8 cellular contexts compared by ENCODE assay signal in genomic region chr2:3738454-3738853, GRCh38. TPM values are rescaled to one million over a fixed set of nuclear protein-coding genes. Genes with fewer than 3 reads are reported as not detected.
DNase-seq lines count a peak whose midpoint lies in the region; ATAC-seq and TF ChIP-seq lines count a peak whose summit lies in the region.

No MANE protein-coding gene starts in this region.

- no peak for ATAC-seq in GM21717 (IDR thresholded peaks at IDR 0.05; ENCODE audit: unreplicated experiment)
- no peak for ATAC-seq in HG02840 (IDR thresholded peaks at IDR 0.05; ENCODE audit: low FRiP score, unreplicated experiment)

- no peaks in the 10 kb centered on the region for H3K4me1 ChIP-seq in thyroid gland
- no peaks in the 10 kb centered on the region for H3K4me1 ChIP-seq in effector memory CD4-positive, alpha-beta T cell (ENCODE audit: control insufficient read depth, insufficient read depth, low read length, poor library complexity, severe bottlenecking)

- H3K27me3 ChIP-seq in brain microvascular endothelial cell (replicated peaks) (peaks cover 3% of the 10 kb centered on the region), thyroid gland (no peaks in the 10 kb centered on the region)
- H3K27me3 ChIP-seq in effector memory CD4-positive, alpha-beta T cell (replicated peaks; ENCODE audit: control insufficient read depth, insufficient read depth, low read length, poor library complexity, severe bottlenecking) = peaks cover 3% of the 10 kb centered on the region

- no peaks in the 10 kb centered on the region for H3K9me3 ChIP-seq in thyroid gland
- no peaks in the 10 kb centered on the region for H3K9me3 ChIP-seq in effector memory CD4-positive, alpha-beta T cell (ENCODE audit: control insufficient read depth, low read length)

- intact Hi-C loops in thyroid gland (cut with DNase I) = no loop called here

- WGBS in thyroid gland, 2 donors = 52 to 55% methylated on average over 3 of the region's 3 CpGs

- H3K36me3 ChIP-seq in brain microvascular endothelial cell (replicated peaks) = no peaks in the 10 kb centered on the region
- no peaks in the 10 kb centered on the region for H3K36me3 ChIP-seq in thyroid gland
- H3K36me3 ChIP-seq in effector memory CD4-positive, alpha-beta T cell (ENCODE audit: control insufficient read depth, insufficient read depth, low read length) = no peaks in the 10 kb centered on the region

- H3K27ac ChIP-seq in brain microvascular endothelial cell = no peak overlapping the region
- H3K27ac ChIP-seq in thyroid gland = no peak overlapping the region
- H3K27ac ChIP-seq in effector memory CD4-positive, alpha-beta T cell (ENCODE audit: insufficient read depth, low read length, poor library complexity, severe bottlenecking) = no peak overlapping the region

- H3K4me3 ChIP-seq in brain microvascular endothelial cell (ENCODE audit: low read depth, low read length) (no peak overlapping the region), thyroid gland (replicated peaks in 1 of 3) (no peak overlapping the region)
- H3K4me3 ChIP-seq in effector memory CD4-positive, alpha-beta T cell (ENCODE audit: insufficient read depth, low read depth, low read length, poor library complexity, severe bottlenecking) = no peak overlapping the region

- in situ Hi-C loops in brain microvascular endothelial cell (cut with HindIII; ENCODE audit: low pct_ligation_motif_present, low sequenced_read_pairs) = no loop called here

- TF ChIP-seq POLR2A in thyroid gland (IDR thresholded peaks at IDR 0.05) = no peak

- peak; percentile 42 for TF ChIP-seq CTCF in GM12873 (IDR thresholded peaks at IDR 0.05; ENCODE audit: insufficient read depth, low read depth, low read length, missing control alignments)
- peak; percentile 64 for TF ChIP-seq CTCF in brain microvascular endothelial cell (IDR thresholded peaks at IDR 0.05; ENCODE audit: low read depth, low read length, missing control alignments)
- TF ChIP-seq CTCF in thyroid gland (IDR thresholded peaks at IDR 0.05) = no peak

- DNase-seq in A172 (ENCODE audit: low spot score) (peak; percentile 69), NCI-H1105 treated with DMSO at 0.1 percent for 48 hours (lab: John Stamatoyannopoulos, UW) (peak; percentile 8), brain microvascular endothelial cell (peak; percentile 64), thyroid gland (no peak)
- no peak for DNase-seq in effector memory CD4-positive, alpha-beta T cell

RNA-seq across cellular contexts. Expression of gene DCDC2C, which starts 35.1 kb away (rescaled TPM):
- total RNA-seq in A172 (2014; rRNA removed; shearing (Covaris generic)) = not detected in 2 replicates
- total RNA-seq in thyroid gland = 1 to 10 TPM in 1 of 4 donors, under 1 TPM in 3; 0.40 to 1.5 (median 0.68) TPM

Comparison
In these comparisons a context has a peak if more than half of its experiments do, and no peak if none do; other contexts are left out.
1. DNase-seq: peak in A172 (single experiment), NCI-H1105 treated with DMSO at 0.1 percent for 48 hours (single experiment) and brain microvascular endothelial cell (single experiment); none in thyroid gland (0 of 2) and effector memory CD4-positive, alpha-beta T cell (0 of 3).
2. CTCF ChIP-seq: peak in GM12873 (single experiment) and brain microvascular endothelial cell (single experiment); none in thyroid gland (0 of 6).